26 cellular contexts compared by ENCODE assay signal in the genomic region with DNA sequence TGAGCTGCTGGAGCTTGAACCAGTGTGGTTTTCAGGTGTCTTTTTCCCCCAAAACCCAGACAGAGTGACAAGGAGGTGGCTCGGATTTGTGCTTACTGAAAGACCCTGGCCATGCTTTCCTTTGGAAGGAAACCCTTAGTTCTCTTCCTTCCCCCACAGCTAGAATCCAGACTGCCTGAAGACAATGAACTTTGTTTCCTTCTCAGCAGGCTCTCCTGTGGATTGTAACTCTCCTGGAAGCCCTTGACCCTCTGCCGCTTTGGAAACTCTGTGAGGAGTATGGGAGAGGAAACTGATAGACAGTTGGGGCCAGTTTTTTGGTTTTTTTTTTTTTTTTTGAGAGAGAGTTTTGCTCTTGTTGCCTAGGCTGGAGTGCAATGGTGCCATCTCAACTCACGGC.
"Had no signal": no experiment of that assay in that cellular context is flagged by ENCODE, and none has a peak within 500 bp of the region (broad histone marks: within the 10 kb centered on the region; RNA-seq: fewer than 3 reads in every experiment).

No MANE protein-coding gene starts in this region.

- H3K27ac ChIP-seq: coronary artery, epithelial cell of prostate, esophagus squamous epithelium, gastroesophageal sphincter, left ventricle myocardium inferior, lower lobe of right lung, neutrophil, psoas muscle, sigmoid colon, skin epidermis had no signal

- H3K27ac Mint-ChIP-seq: immature natural killer cell; memory B cell; natural killer cell treated with Interleukin-12 subunit alpha and Interleukin-12 subunit beta and Interleukin-15 and Interleukin-18, amount 100 ng/mL, for 72 hours; type B pancreatic cell had no signal

- ATAC-seq: gastroesophageal sphincter; left cardiac atrium; lower lobe of right lung; natural killer cell treated with Interleukin-12 subunit alpha and Interleukin-12 subunit beta and Interleukin-15 and Interleukin-18, amount 100 ng/mL, for 72 hours; psoas muscle had no signal

- H3K36me3 Mint-ChIP-seq: immature natural killer cell; memory B cell; natural killer cell treated with Interleukin-12 subunit alpha and Interleukin-12 subunit beta and Interleukin-15 and Interleukin-18, amount 100 ng/mL, for 72 hours; type B pancreatic cell had no signal

- H3K4me3 Mint-ChIP-seq: immature natural killer cell; memory B cell; natural killer cell treated with Interleukin-12 subunit alpha and Interleukin-12 subunit beta and Interleukin-15 and Interleukin-18, amount 100 ng/mL, for 72 hours; type B pancreatic cell had no signal

- H3K4me1 ChIP-seq: left ventricle myocardium inferior, psoas muscle had no signal

- H3K27me3 Mint-ChIP-seq: memory B cell had no signal

- H3K4me3 ChIP-seq: coronary artery, esophagus squamous epithelium, gastroesophageal sphincter, left ventricle myocardium inferior, lower lobe of right lung, psoas muscle, sigmoid colon, skin epidermis, stomach had no signal

- H3K9me3 Mint-ChIP-seq: immature natural killer cell; memory B cell; natural killer cell treated with Interleukin-12 subunit alpha and Interleukin-12 subunit beta and Interleukin-15 and Interleukin-18, amount 100 ng/mL, for 72 hours had no signal

- H3K27me3 ChIP-seq: esophagus squamous epithelium, gastroesophageal sphincter, neutrophil, sigmoid colon, stomach had no signal

- DNase-seq: central memory CD4-positive, alpha-beta T cell; effector CD4-positive, alpha-beta T cell; esophagus squamous epithelium; foreskin fibroblast; glutamatergic neuron; immature natural killer cell; left cardiac atrium; left ventricle myocardium inferior; lower lobe of right lung; midbrain; psoas muscle; retina; sigmoid colon; stimulated activated CD4-positive, alpha-beta T cell treated with anti-CD3 and anti-CD28 coated beads, Interleukin-2, amount 100 ng/mL, for 24 hours; stimulated activated CD4-positive, alpha-beta T cell treated with anti-CD3 and anti-CD28 coated beads, Interleukin-4, amount 100 ng/mL, for 4 hours; stimulated activated naive CD4-positive, alpha-beta T cell; stomach; substantia nigra had no signal

- H3K9me3 ChIP-seq: esophagus squamous epithelium, gastroesophageal sphincter, left ventricle myocardium inferior, lower lobe of right lung, neutrophil, psoas muscle, sigmoid colon, stomach had no signal

- H3K36me3 ChIP-seq: esophagus squamous epithelium, gastroesophageal sphincter, left ventricle myocardium inferior, lower lobe of right lung, neutrophil, sigmoid colon, stomach had no signal
